Comparison of ENCODE assay signal across 23 cellular contexts in genomic region chr13:94470126-94470525, GRCh38. TPM values are rescaled to one million over a fixed set of nuclear protein-coding genes. Genes with fewer than 3 reads are reported as not detected.
DNase-seq lines count a peak whose midpoint lies in the region; ATAC-seq, FAIRE-seq and TF ChIP-seq lines count a peak whose summit lies in the region.
"Had no signal": no experiment of that assay in that cellular context is flagged by ENCODE, and none has a peak within 500 bp of the region (broad histone marks: within the 10 kb centered on the region; RNA-seq: fewer than 3 reads in every experiment).

No MANE protein-coding gene starts in this region.

- no peaks in the 10 kb centered on the region for H3K27me3 ChIP-seq in BLaER1
- no peaks in the 10 kb centered on the region for H3K27me3 ChIP-seq in right cardiac atrium (ENCODE audit: control insufficient read depth, insufficient read depth)
- no peaks in the 10 kb centered on the region for H3K27me3 ChIP-seq in breast epithelium

- peaks cover 11% of the 10 kb centered on the region for H3K4me1 ChIP-seq in BLaER1
- no peaks in the 10 kb centered on the region for H3K4me1 ChIP-seq in right cardiac atrium (ENCODE audit: control insufficient read depth, insufficient read depth, low read length)
- H3K4me1 ChIP-seq in breast epithelium: no peaks in the 10 kb centered on the region

- peak overlapping the region; percentile 36 for H3K4me2 ChIP-seq in BLaER1

- no peak overlapping the region for H3K9ac ChIP-seq in BLaER1
- H3K9ac ChIP-seq: GM23248 had no signal

- H4K20me1 ChIP-seq in BLaER1: no peaks in the 10 kb centered on the region

- no peak overlapping the region for H3K27ac ChIP-seq in BLaER1
- no peak overlapping the region for H3K27ac ChIP-seq in right cardiac atrium (ENCODE audit: low read length)
- no peak overlapping the region for H3K27ac ChIP-seq in breast epithelium
- H3K27ac ChIP-seq: 22Rv1, GM23248 had no signal

- peaks cover 14% of the 10 kb centered on the region; the same call in 1 of the 2 replicates for H3K9me3 ChIP-seq in BLaER1
- no peaks in the 10 kb centered on the region for H3K9me3 ChIP-seq in right cardiac atrium (ENCODE audit: control insufficient read depth, low read length)
- no peaks in the 10 kb centered on the region for H3K9me3 ChIP-seq in breast epithelium

- no peak for TF ChIP-seq CTCF in D721Med (IDR thresholded peaks at IDR 0.05; ENCODE audit: insufficient read depth, missing control alignments)
- no peak for TF ChIP-seq CTCF in breast epithelium (IDR thresholded peaks at IDR 0.05)

- 85% methylated on average over 2 of the region's 2 CpGs for WGBS in right cardiac atrium

- FAIRE-seq in D721Med (lab: Jason Lieb, UNC): peak; percentile 97
- FAIRE-seq: A204.1, GM12878, GM19239 had no signal

- no peak for DNase-seq in D721Med (ENCODE audit: insufficient read length, low spot score)
- DNase-seq in NCI-H82 treated with DMSO at 0.1 percent for 48 hours (lab: John Stamatoyannopoulos, UW; ENCODE audit: unreplicated experiment): peak; percentile 100
- DNase-seq in foreskin melanocyte: peak; percentile 67
- DNase-seq in right cardiac atrium: no peak
- DNase-seq in breast epithelium (ENCODE audit: low spot score in 2 of 2): no peak
- DNase-seq in NCI-H748 (lab: John Stamatoyannopoulos, UW; ENCODE audit: unreplicated experiment): no peak
- DNase-seq: C1 segment of cervical spinal cord; Calu3; CD4-positive, alpha-beta memory T cell; COR-L47; DMS 273 treated with DMSO at 0.1 percent for 48 hours; DMS79; EL; GDM1; GM23248; H9 had no signal

- intact Hi-C loops in right cardiac atrium (cut with DNase I): no loop called here
- intact Hi-C loops in breast epithelium (cut with DNase I; ENCODE audit: low total_unique reads): no loop called here

- ATAC-seq in right cardiac atrium: no peak
- ATAC-seq: GM12878, HCT116 had no signal

- H3K36me3 ChIP-seq in BLaER1: no peaks in the 10 kb centered on the region
- H3K36me3 ChIP-seq in breast epithelium: no peaks in the 10 kb centered on the region

- no peak for TF ChIP-seq POLR2A in breast epithelium (IDR thresholded peaks at IDR 0.05)

- H3K4me3 ChIP-seq in BLaER1: no peak overlapping the region
- no peak overlapping the region for H3K4me3 ChIP-seq in right cardiac atrium (ENCODE audit: low read length)
- H3K4me3 ChIP-seq in breast epithelium: no peak overlapping the region
- H3K4me3 ChIP-seq: GM12878, GM23248 had no signal

RNA-seq across cellular contexts. Expression of gene DCT, which starts 9.4 kb away (rescaled TPM):
- total RNA-seq in right cardiac atrium (under 1 TPM; 0.24 to 0.46 (median 0.39) TPM), breast epithelium (1 to 10 TPM in 1 of 3 donors, under 1 TPM in 2; 0.64 to 2.2 (median 0.66) TPM)
- 0.18 TPM for polyA plus RNA-seq in right cardiac atrium
- total RNA-seq: Calu3, GM12878, GM23248, H9 had no signal
- polyA plus RNA-seq: AG04450, GM23248 had no signal

Comparison
In these comparisons a context has a peak if more than half of its experiments do, and no peak if none do; other contexts are left out.
1. DNase-seq: peak in NCI-H82 treated with DMSO at 0.1 percent for 48 hours (single experiment) and foreskin melanocyte (single experiment); none in D721Med (single experiment), right cardiac atrium (0 of 3), breast epithelium (0 of 2) and NCI-H748 (single experiment).